8 cellular contexts compared by ENCODE assay signal in the genomic region with DNA sequence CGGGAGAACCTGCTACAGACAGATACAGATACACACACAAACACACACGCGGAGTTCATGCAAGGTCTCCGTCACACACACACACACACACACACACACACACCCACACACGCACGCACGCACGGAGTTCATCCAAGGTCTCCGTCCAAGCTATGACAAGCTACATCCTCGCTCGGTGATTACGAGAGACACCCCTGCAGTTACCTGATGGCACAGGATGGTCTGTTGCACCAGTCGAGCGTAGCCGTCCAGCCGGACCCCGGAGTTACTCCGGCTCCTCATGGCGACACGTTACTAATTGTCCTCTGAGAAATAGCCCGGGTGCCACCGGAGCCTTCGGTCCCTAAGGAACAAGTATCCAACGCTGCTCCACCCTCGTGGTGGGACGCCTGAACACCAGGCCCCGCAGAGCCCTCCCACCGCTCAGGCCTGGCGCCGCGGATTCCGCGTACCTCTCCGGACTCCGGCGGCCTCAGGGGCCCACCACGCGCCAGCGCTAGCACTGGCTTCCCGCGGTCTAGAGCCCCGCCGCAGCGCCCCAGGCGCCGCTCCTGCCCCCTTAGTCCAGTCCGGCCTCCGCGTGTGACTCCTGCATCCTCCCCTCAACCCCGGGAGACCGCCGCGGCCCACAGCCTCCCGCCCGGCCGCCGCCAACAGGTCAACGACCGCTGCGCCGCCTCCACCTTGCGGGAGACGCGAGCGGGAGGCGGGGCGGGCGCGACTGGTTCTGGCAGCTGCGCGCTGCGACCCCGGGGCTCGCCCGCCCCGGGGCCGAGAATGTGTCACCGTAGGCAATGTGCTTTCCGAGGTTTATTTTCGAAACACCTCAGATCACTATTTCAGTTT. TPM values are rescaled to one million over a fixed set of nuclear protein-coding genes. Genes with fewer than 3 reads are reported as not detected.
DNase-seq lines count a peak whose midpoint lies in the region; ATAC-seq and TF ChIP-seq lines count a peak whose summit lies in the region.
"Not testable (repeated sequence)": the region's sequence is repeated elsewhere in the genome, so short reads cannot be mapped to it uniquely, and the experiment has no call there.

A gene (minus strand): TSS at position 708 of the 846 bp plus-strand sequence. CDS start 426 bp downstream, at position 282.

- TF ChIP-seq POLR2A in right lobe of liver (IDR thresholded peaks at IDR 0.05) = not testable (repeated sequence)

- peaks cover 15% of the 10 kb centered on the region for H3K4me1 Mint-ChIP-seq in activated T-helper 2 cell treated with anti-CD3 and anti-CD28 coated beads, Interferon-gamma antibody, Interleukin-2, Interleukin-4, amounts not matched to agents 10 μg/mL and 5 μg/mL and 100 μg/mL, durations not matched to agents 14 hours and 24 hours and 36 hours (ENCODE audit: low read depth)

- H3K4me3 Mint-ChIP-seq in activated T-helper 2 cell treated with anti-CD3 and anti-CD28 coated beads, Interferon-gamma antibody, Interleukin-2, Interleukin-4, amounts not matched to agents 10 μg/mL and 5 μg/mL and 100 μg/mL, durations not matched to agents 14 hours and 24 hours and 36 hours (ENCODE audit: low read depth) = peak within 1 kb of the TSS; percentile 81

- BruUV-seq in A673 (replicated peaks; lab: Mats Ljungman, UMichigan) = not testable (repeated sequence)

- CTCF ChIA-PET in A673 (lab: Charles Lee) = interaction anchor here (0.5 kb wide), 1 partner anchor 139 kb away, joined by 3 read pairs; no protein-coding TSS in a partner anchor

- not testable (repeated sequence) for TF ChIP-seq CTCF in A673 (conservative IDR thresholded peaks at IDR 0.05; ENCODE audit: low read depth, low read length); epithelial cell of proximal tubule (conservative IDR thresholded peaks at IDR 0.05; ENCODE audit: low read depth, low read length); right lobe of liver (IDR thresholded peaks at IDR 0.05)

- peak within 1 kb of the TSS; percentile 68 for H3K27ac Mint-ChIP-seq in activated T-helper 2 cell treated with anti-CD3 and anti-CD28 coated beads, Interferon-gamma antibody, Interleukin-2, Interleukin-4, amounts not matched to agents 10 μg/mL and 5 μg/mL and 100 μg/mL, durations not matched to agents 14 hours and 24 hours and 36 hours

- not testable (repeated sequence) for H3K9me3 Mint-ChIP-seq in activated T-helper 2 cell treated with anti-CD3 and anti-CD28 coated beads, Interferon-gamma antibody, Interleukin-2, Interleukin-4, amounts not matched to agents 10 μg/mL and 5 μg/mL and 100 μg/mL, durations not matched to agents 14 hours and 24 hours and 36 hours

- not testable (repeated sequence) for H3K27ac ChIP-seq in A673 (ENCODE audit: low read depth, low read length, poor library complexity, severe bottlenecking)
- peak within 1 kb of the TSS; percentile 29 to 63 (median 45) for H3K27ac ChIP-seq in right lobe of liver

- WGBS in right lobe of liver (ENCODE audit: insufficient coverage, low coverage, low lambda C conversion rate, missing lambda C conversion rate) = 16% methylated on average over 21 of the region's 80 CpGs

- not testable (repeated sequence) for H3K27me3 ChIP-seq in A673 (replicated peaks; ENCODE audit: insufficient read depth, low read depth, low read length, poor library complexity); right lobe of liver

- H3K36me3 Mint-ChIP-seq in activated T-helper 2 cell treated with anti-CD3 and anti-CD28 coated beads, Interferon-gamma antibody, Interleukin-2, Interleukin-4, amounts not matched to agents 10 μg/mL and 5 μg/mL and 100 μg/mL, durations not matched to agents 14 hours and 24 hours and 36 hours (ENCODE audit: low read depth) = not testable (repeated sequence)

- H3K4me1 ChIP-seq in A673 (ENCODE audit: insufficient read depth, low read length, poor library complexity, severe bottlenecking); right lobe of liver: not testable (repeated sequence)

- H3K36me3 ChIP-seq in A673 (ENCODE audit: insufficient read depth, low read length, poor library complexity, severe bottlenecking); right lobe of liver: not testable (repeated sequence)

- not testable (repeated sequence) for H3K27me3 Mint-ChIP-seq in activated T-helper 2 cell treated with anti-CD3 and anti-CD28 coated beads, Interferon-gamma antibody, Interleukin-2, Interleukin-4, amounts not matched to agents 10 μg/mL and 5 μg/mL and 100 μg/mL, durations not matched to agents 14 hours and 24 hours and 36 hours (ENCODE audit: low read depth)

- intact Hi-C loops in A673 (cut with micrococcal nuclease; ENCODE audit: unreplicated experiment); right lobe of liver (cut with DNase I): not testable (repeated sequence)
- intact Hi-C loops in activated T-helper 2 cell treated with anti-CD3 and anti-CD28 coated beads, Interferon-gamma antibody, Interleukin-2, Interleukin-4, amounts not matched to agents 10 μg/mL and 5 μg/mL and 100 μg/mL, durations not matched to agents 14 hours and 24 hours and 36 hours (cut with micrococcal nuclease) = loop anchor here (1.0 kb wide), 1 partner anchor 93 kb away; no protein-coding TSS in a partner anchor

- POLR2A ChIA-PET in A673 (lab: Charles Lee; ENCODE audit: low non-redundant PET) = not testable (repeated sequence)

- H3K4me3 ChIP-seq in A673 (ENCODE audit: low read depth, low read length, poor library complexity, severe bottlenecking) (peak within 1 kb of the TSS; percentile 42), epithelial cell of proximal tubule (ENCODE audit: low read depth, low read length) (peak within 1 kb of the TSS; percentile 56), right lobe of liver (peak within 1 kb of the TSS; percentile 35 to 54 (median 49))

- ATAC-seq in GM18907 (IDR thresholded peaks at IDR 0.05; ENCODE audit: unreplicated experiment) = peak; percentile 44
- peak; percentile 78 to 87 (median 80) for ATAC-seq in right lobe of liver

- peak; percentile 30 for DNase-seq in A673 (ENCODE audit: low spot score)
- DNase-seq in Kasumi-1 (lab: John Stamatoyannopoulos, UW) = peak; percentile 37 to 38
- peak; percentile 21 to 46 for DNase-seq in SHP77 (lab: John Stamatoyannopoulos, UW)
- peak; percentile 22 for DNase-seq in activated T-helper 2 cell treated with anti-CD3 and anti-CD28 coated beads, Interferon-gamma antibody, Interleukin-2, Interleukin-4, amounts not matched to agents 10 μg/mL and 5 μg/mL and 100 μg/mL, durations not matched to agents 14 hours and 24 hours and 36 hours (ENCODE audit: low spot score)
- DNase-seq in epithelial cell of proximal tubule (ENCODE audit: low read depth) = not testable (repeated sequence)
- DNase-seq in right lobe of liver = peak; percentile 59 to 67 (median 64)
- peak; percentile 23 to 52 for DNase-seq in stimulated activated CD4-positive, alpha-beta T cell treated with anti-CD3 and anti-CD28 coated beads, Interleukin-12 subunit alpha, Interleukin-12 subunit beta, amount 100 ng/mL, for 24 hours (ENCODE audit: low read depth in 2 of 2)

- not testable (repeated sequence) for H3K9me3 ChIP-seq in A673 (ENCODE audit: low read depth, low read length, poor library complexity, severe bottlenecking); right lobe of liver

RNA-seq across cellular contexts. Expression of the gene that starts here (rescaled TPM):
- total RNA-seq in A673 (2021) (10.5 and 13.6 TPM in 2 replicates), epithelial cell of proximal tubule (5.5 and 8.6 TPM in 2 replicates), right lobe of liver (1 to 10 TPM in 4 of 6 experiments, under 1 TPM in 2; 0.92 to 2.5 (median 1.7) TPM)
- total RNA-seq in activated T-helper 2 cell treated with anti-CD3 and anti-CD28 coated beads, Interferon-gamma antibody, Interleukin-2, Interleukin-4, amounts not matched to agents 10 μg/mL and 5 μg/mL and 100 μg/mL, durations not matched to agents 14 hours and 24 hours and 36 hours = 10.7 and 11.5 TPM in 2 replicates
